ENCODE assay signal across 8 cellular contexts in genomic region chr6:12012566-12013367, GRCh38. TPM values are rescaled to one million over a fixed set of nuclear protein-coding genes. Genes with fewer than 3 reads are reported as not detected.
DNase-seq lines count a peak whose midpoint lies in the region; ATAC-seq and TF ChIP-seq lines count a peak whose summit lies in the region.

No MANE protein-coding gene starts in this region.

- H3K36me3 ChIP-seq in CD8-positive, alpha-beta memory T cell (ENCODE audit: insufficient read depth, low read length) = peaks cover 3% of the 10 kb centered on the region
- H3K36me3 ChIP-seq in mucosa of rectum (ENCODE audit: control insufficient read depth in 2 of 2, insufficient read depth in 2 of 2, low read length in 2 of 2) = peaks cover 2 to 9% of the 10 kb centered on the region in 2 donors

- peak; percentile 0 for ATAC-seq in HG03354 (IDR thresholded peaks at IDR 0.05; ENCODE audit: poor library complexity, severe bottlenecking, unreplicated experiment)

- H3K4me3 Mint-ChIP-seq in CD8-positive, alpha-beta memory T cell = peak overlapping the region; percentile 85 to 99 (median 96)
- peak overlapping the region; percentile 90 for H3K4me3 Mint-ChIP-seq in activated T-cell treated with anti-CD3 and anti-CD28 coated beads, Interleukin-2, amount 50 U/mL, for 24 hours

- peaks cover 0 to 11% of the 10 kb centered on the region in 2 donors for H3K27me3 Mint-ChIP-seq in CD8-positive, alpha-beta memory T cell
- H3K27me3 Mint-ChIP-seq in activated T-cell treated with anti-CD3 and anti-CD28 coated beads, Interleukin-2, amount 50 U/mL, for 24 hours = no peaks in the 10 kb centered on the region

- POLR2A ChIA-PET in CD8-positive, alpha-beta memory T cell (lab: Charles Lee) = interaction anchor here (0.6 to 1.0 kb wide), 2 partner anchors 9 to 144 kb away, joined by 3 read pairs; no protein-coding TSS in a partner anchor

- peaks cover 6 to 37% (median 7%) of the 10 kb centered on the region in 3 donors for H3K36me3 Mint-ChIP-seq in CD8-positive, alpha-beta memory T cell
- H3K36me3 Mint-ChIP-seq in activated T-cell treated with anti-CD3 and anti-CD28 coated beads, Interleukin-2, amount 50 U/mL, for 24 hours (ENCODE audit: low read depth) = peaks cover 68% of the 10 kb centered on the region

- CTCF ChIA-PET in CD8-positive, alpha-beta memory T cell (lab: Charles Lee) = no interaction called here

- no peaks in the 10 kb centered on the region for H3K27me3 ChIP-seq in CD8-positive, alpha-beta memory T cell (ENCODE audit: insufficient read depth, low read length, poor library complexity, severe bottlenecking)
- no peaks in the 10 kb centered on the region for H3K27me3 ChIP-seq in mucosa of rectum (ENCODE audit: control insufficient read depth in 2 of 2, insufficient read depth in 2 of 2, low read length in 2 of 2)

- no peaks in the 10 kb centered on the region for H3K9me3 ChIP-seq in CD8-positive, alpha-beta memory T cell (ENCODE audit: low read length)
- H3K9me3 ChIP-seq in mucosa of rectum (ENCODE audit: control insufficient read depth in 2 of 2, low read length in 2 of 2) = no peaks in the 10 kb centered on the region

- H3K9ac ChIP-seq in mucosa of rectum (ENCODE audit: low read depth in 1 of 2, low read length in 2 of 2) = peak overlapping the region; percentile 82 to 83

- peaks cover 32% of the 10 kb centered on the region for H3K4me1 ChIP-seq in CD8-positive, alpha-beta memory T cell (ENCODE audit: insufficient read depth, low read length)
- peaks cover 16 to 28% of the 10 kb centered on the region in 2 donors for H3K4me1 ChIP-seq in mucosa of rectum (ENCODE audit: control insufficient read depth in 2 of 2, insufficient read depth in 2 of 2, low read length in 2 of 2)

- H3K27ac Mint-ChIP-seq in CD8-positive, alpha-beta memory T cell = peak overlapping the region; percentile 86 to 99 (median 97)
- peak overlapping the region; percentile 94 for H3K27ac Mint-ChIP-seq in activated T-cell treated with anti-CD3 and anti-CD28 coated beads, Interleukin-2, amount 50 U/mL, for 24 hours

- peak; percentile 60 to 80 (median 70) for DNase-seq in CD8-positive, alpha-beta memory T cell
- peak; percentile 13 for DNase-seq in NOMO-1 treated with dmso at 0.1 percent for 144 hours (lab: John Stamatoyannopoulos, UW; ENCODE audit: unreplicated experiment)
- DNase-seq in activated T-cell treated with anti-CD3 and anti-CD28 coated beads, Interleukin-2, amount 50 U/mL, for 24 hours = peak; percentile 80
- DNase-seq in erythroblast (lab: John Stamatoyannopoulos, UW) = peak; percentile 69 to 78
- DNase-seq in stimulated activated CD8-positive, alpha-beta memory T cell treated with anti-CD3 and anti-CD28 coated beads, Interleukin-4, amount 100 ng/mL, for 24 hours (ENCODE audit: low read depth) = peak; percentile 64
- DNase-seq in mesenteric fat pad (ENCODE audit: low spot score) = no peak

- peak overlapping the region; percentile 51 for H3K27ac ChIP-seq in CD8-positive, alpha-beta memory T cell (ENCODE audit: low read depth, low read length)
- H3K27ac ChIP-seq in mucosa of rectum (ENCODE audit: low read depth in 2 of 2, low read length in 2 of 2) = peak overlapping the region; percentile 85 to 90

- peaks cover 32 to 62% (median 54%) of the 10 kb centered on the region in 3 donors for H3K4me1 Mint-ChIP-seq in CD8-positive, alpha-beta memory T cell
- H3K4me1 Mint-ChIP-seq in activated T-cell treated with anti-CD3 and anti-CD28 coated beads, Interleukin-2, amount 50 U/mL, for 24 hours (ENCODE audit: low read depth) = peaks cover 65% of the 10 kb centered on the region

- TF ChIP-seq POLR2A in erythroblast (IDR thresholded peaks at IDR 0.05; ENCODE audit: low read length) = no peak

- H3K9me3 Mint-ChIP-seq in CD8-positive, alpha-beta memory T cell = no peaks in the 10 kb centered on the region
- peaks cover 4% of the 10 kb centered on the region for H3K9me3 Mint-ChIP-seq in activated T-cell treated with anti-CD3 and anti-CD28 coated beads, Interleukin-2, amount 50 U/mL, for 24 hours

- peak overlapping the region; percentile 66 for H3K4me3 ChIP-seq in CD8-positive, alpha-beta memory T cell (ENCODE audit: low read length)
- H3K4me3 ChIP-seq in mucosa of rectum (ENCODE audit: low read length in 2 of 2) = peak overlapping the region; percentile 83 to 97

RNA-seq across cellular contexts. Expression of gene HIVEP1, which starts 0.7 kb away (rescaled TPM):
- 10 to 100 TPM; 33.5 to 37.1 TPM for total RNA-seq in CD8-positive, alpha-beta memory T cell
- 2.8 TPM for polyA plus RNA-seq in CD8-positive, alpha-beta memory T cell
- total RNA-seq in mesenteric fat pad = 27.3 TPM
